11 cellular contexts compared by ENCODE assay signal in genomic region chr2:24409166-24409565, GRCh38.
"Had no signal": no experiment of that assay in that cellular context is flagged by ENCODE, and none has a peak within 500 bp of the region (broad histone marks: within the 10 kb centered on the region; RNA-seq: fewer than 3 reads in every experiment).

No MANE protein-coding gene starts in this region.

- DNase-seq: activated CD4-positive, alpha-beta memory T cell treated with anti-CD3 and anti-CD28 coated beads, Interleukin-2, amount 10 ng/mL, durations not matched to agents 7 days and 5 days; activated naive CD8-positive, alpha-beta T cell treated with anti-CD3 and anti-CD28 coated beads for 36 hours; activated T-cell treated with anti-CD3 and anti-CD28 coated beads, Interleukin-2, amount 50 U/mL, for 48 hours; MG63 had no signal

- H3K9me3 Mint-ChIP-seq: activated CD4-positive, alpha-beta memory T cell treated with anti-CD3 and anti-CD28 coated beads, Interleukin-2, amount 10 ng/mL, durations not matched to agents 7 days and 5 days; activated naive CD4-positive, alpha-beta T cell treated with anti-CD3 and anti-CD28 coated beads, Interleukin-2, amount 10 ng/mL, durations not matched to agents 7 days and 5 days; activated naive CD8-positive, alpha-beta T cell treated with anti-CD3 and anti-CD28 coated beads for 36 hours; activated T-helper 17 cell treated with anti-CD3 and anti-CD28 coated beads, Interleukin-2, amount 50 U/mL, for 72 hours; central memory CD8-positive, alpha-beta T cell; IgD-negative memory B cell had no signal

- H3K4me3 ChIP-seq: MG63 had no signal

- H3K27ac ChIP-seq: WERI-Rb-1 had no signal

- H3K27me3 ChIP-seq: MG63 had no signal

- H3K4me1 Mint-ChIP-seq: activated CD4-positive, alpha-beta T cell treated with anti-CD3 and anti-CD28 coated beads for 36 hours; activated naive CD4-positive, alpha-beta T cell treated with anti-CD3 and anti-CD28 coated beads, Interleukin-2, amount 10 ng/mL, durations not matched to agents 7 days and 5 days; activated naive CD8-positive, alpha-beta T cell treated with anti-CD3 and anti-CD28 coated beads for 36 hours; activated T-helper 17 cell treated with anti-CD3 and anti-CD28 coated beads, Interleukin-2, amount 50 U/mL, for 72 hours; central memory CD8-positive, alpha-beta T cell had no signal

- H3K9me3 ChIP-seq: MG63, SK-N-SH had no signal

- H3K27ac Mint-ChIP-seq: activated CD4-positive, alpha-beta memory T cell treated with anti-CD3 and anti-CD28 coated beads, Interleukin-2, amount 10 ng/mL, durations not matched to agents 7 days and 5 days; activated CD4-positive, alpha-beta T cell treated with anti-CD3 and anti-CD28 coated beads for 36 hours; activated naive CD4-positive, alpha-beta T cell treated with anti-CD3 and anti-CD28 coated beads, Interleukin-2, amount 10 ng/mL, durations not matched to agents 7 days and 5 days; activated naive CD8-positive, alpha-beta T cell treated with anti-CD3 and anti-CD28 coated beads for 36 hours; activated T-helper 17 cell treated with anti-CD3 and anti-CD28 coated beads, Interleukin-2, amount 50 U/mL, for 72 hours; IgD-negative memory B cell had no signal

- H3K36me3 Mint-ChIP-seq: activated naive CD4-positive, alpha-beta T cell treated with anti-CD3 and anti-CD28 coated beads, Interleukin-2, amount 10 ng/mL, durations not matched to agents 7 days and 5 days; activated naive CD8-positive, alpha-beta T cell treated with anti-CD3 and anti-CD28 coated beads for 36 hours; IgD-negative memory B cell had no signal

- H3K27me3 Mint-ChIP-seq: central memory CD8-positive, alpha-beta T cell had no signal

- H3K9ac ChIP-seq: SK-N-SH had no signal

- H3K4me3 Mint-ChIP-seq: activated CD4-positive, alpha-beta memory T cell treated with anti-CD3 and anti-CD28 coated beads, Interleukin-2, amount 10 ng/mL, durations not matched to agents 7 days and 5 days; activated CD4-positive, alpha-beta T cell treated with anti-CD3 and anti-CD28 coated beads for 36 hours; activated naive CD4-positive, alpha-beta T cell treated with anti-CD3 and anti-CD28 coated beads, Interleukin-2, amount 10 ng/mL, durations not matched to agents 7 days and 5 days; activated naive CD8-positive, alpha-beta T cell treated with anti-CD3 and anti-CD28 coated beads for 36 hours; activated T-helper 17 cell treated with anti-CD3 and anti-CD28 coated beads, Interleukin-2, amount 50 U/mL, for 72 hours; central memory CD8-positive, alpha-beta T cell; IgD-negative memory B cell had no signal

- H3K36me3 ChIP-seq: MG63, WERI-Rb-1 had no signal

- H3K4me2 ChIP-seq: SK-N-SH had no signal
